Comparison of ENCODE assay signal across 8 cellular contexts in the genomic region with DNA sequence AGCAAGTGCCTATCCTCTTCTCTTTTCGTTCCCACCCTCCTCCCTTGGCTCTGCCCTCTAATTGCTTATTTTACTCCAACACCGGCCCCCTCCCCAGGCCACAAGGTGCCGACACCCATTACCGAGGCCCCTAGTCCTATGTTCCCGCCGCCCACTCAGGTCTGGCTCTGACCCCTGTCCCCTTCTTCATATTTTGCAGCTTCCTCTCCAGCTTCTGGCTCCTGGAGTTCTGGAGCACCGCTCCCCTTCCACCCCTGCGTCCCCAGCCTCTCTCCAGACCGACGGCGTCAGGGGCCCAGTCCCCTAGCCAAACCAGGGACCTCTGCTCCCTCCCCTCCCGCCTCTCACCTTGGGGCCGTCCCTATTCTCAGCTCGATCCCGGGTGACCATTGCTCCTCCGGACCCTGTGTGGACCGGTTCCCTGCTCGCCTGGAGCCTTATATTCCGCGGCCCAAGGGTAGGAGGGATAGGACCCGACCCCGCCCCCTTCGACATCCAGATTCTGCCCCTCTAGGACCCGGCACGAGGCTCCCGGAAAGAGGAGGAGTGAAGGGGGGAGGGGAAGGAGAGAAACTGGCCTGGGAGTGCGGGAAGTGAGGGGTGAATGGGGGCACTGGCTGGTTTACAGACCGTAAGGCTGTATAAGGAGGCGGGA. TPM values are rescaled to one million over a fixed set of nuclear protein-coding genes. Genes with fewer than 3 reads are reported as not detected.
DNase-seq lines count a peak whose midpoint lies in the region; ATAC-seq and TF ChIP-seq lines count a peak whose summit lies in the region.

A gene (minus strand): TSS at position 412 of the 655 bp plus-strand sequence. CDS start 22 bp downstream, at position 390.

- peaks cover 73% of the 10 kb centered on the region for H3K27me3 Mint-ChIP-seq in CD4-positive, CD25-positive, alpha-beta regulatory T cell
- H3K27me3 Mint-ChIP-seq in activated naive CD8-positive, alpha-beta T cell treated with anti-CD3 and anti-CD28 coated beads, Interleukin-2, amount 50 U/mL, for 24 hours: peaks cover 51% of the 10 kb centered on the region

- no peaks in the 10 kb centered on the region for H3K9me3 ChIP-seq in CD4-positive, CD25-positive, alpha-beta regulatory T cell (ENCODE audit: control insufficient read depth in 2 of 2, low read length in 2 of 2)
- no peaks in the 10 kb centered on the region for H3K9me3 ChIP-seq in lower lobe of right lung

- peak within 1 kb of the TSS; percentile 75 for H3K4me3 ChIP-seq in CD4-positive, CD25-positive, alpha-beta regulatory T cell (ENCODE audit: low read depth, low read length)
- H3K4me3 ChIP-seq in lower lobe of right lung: peak within 1 kb of the TSS; percentile 74

- H3K27ac ChIP-seq in CD4-positive, CD25-positive, alpha-beta regulatory T cell (ENCODE audit: insufficient read depth, low read length, poor library complexity, severe bottlenecking): no peak within 1 kb of the TSS
- H3K27ac ChIP-seq in lower lobe of right lung: no peak within 1 kb of the TSS

- no peak for TF ChIP-seq CTCF in lower lobe of right lung (IDR thresholded peaks at IDR 0.05)
- TF ChIP-seq CTCF in GM20000 (IDR thresholded peaks at IDR 0.05; ENCODE audit: extremely low read depth, missing control alignments): no peak

- peaks cover 75% of the 10 kb centered on the region for H3K4me1 ChIP-seq in CD4-positive, CD25-positive, alpha-beta regulatory T cell (ENCODE audit: control insufficient read depth, insufficient read depth, low read length, poor library complexity, severe bottlenecking)
- H3K4me1 ChIP-seq in lower lobe of right lung: peaks cover 76% of the 10 kb centered on the region

- intact Hi-C loops in lower lobe of right lung (cut with DNase I): no loop called here

- no peak for ATAC-seq in CD4-positive, CD25-positive, alpha-beta regulatory T cell (ENCODE audit: low read depth in 2 of 2)
- no peak for ATAC-seq in activated naive CD8-positive, alpha-beta T cell treated with anti-CD3 and anti-CD28 coated beads, Interleukin-2, amount 50 U/mL, for 24 hours
- no peak for ATAC-seq in lower lobe of right lung

- peaks cover 0 to 21% (median 0%) of the 10 kb centered on the region in 7 donors for H3K9me3 Mint-ChIP-seq in CD4-positive, CD25-positive, alpha-beta regulatory T cell
- H3K9me3 Mint-ChIP-seq in activated naive CD8-positive, alpha-beta T cell treated with anti-CD3 and anti-CD28 coated beads, Interleukin-2, amount 50 U/mL, for 24 hours: peaks cover 3% of the 10 kb centered on the region

- H3K36me3 ChIP-seq in CD4-positive, CD25-positive, alpha-beta regulatory T cell (ENCODE audit: control insufficient read depth, insufficient read depth, low read length): no peaks in the 10 kb centered on the region
- no peaks in the 10 kb centered on the region for H3K36me3 ChIP-seq in lower lobe of right lung

- H3K27me3 ChIP-seq in CD4-positive, CD25-positive, alpha-beta regulatory T cell (ENCODE audit: control insufficient read depth, insufficient read depth, low read length): peaks cover 7% of the 10 kb centered on the region
- H3K27me3 ChIP-seq in lower lobe of right lung (ENCODE audit: low read depth): peaks cover 52% of the 10 kb centered on the region

- peak within 1 kb of the TSS; percentile 89 to 98 (median 93) for H3K4me3 Mint-ChIP-seq in CD4-positive, CD25-positive, alpha-beta regulatory T cell
- peak within 1 kb of the TSS; percentile 93 for H3K4me3 Mint-ChIP-seq in activated naive CD8-positive, alpha-beta T cell treated with anti-CD3 and anti-CD28 coated beads, Interleukin-2, amount 50 U/mL, for 24 hours

- no peak for DNase-seq in CD4-positive, CD25-positive, alpha-beta regulatory T cell
- DNase-seq in HK-2 (ENCODE audit: unreplicated experiment) (peak; percentile 31), lower lobe of right lung (no peak), NCI-H2196 treated with DMSO at 0.1 percent for 48 hours (lab: John Stamatoyannopoulos, UW; ENCODE audit: unreplicated experiment) (no peak), GM03348 (ENCODE audit: low spot score) (no peak), GM20000 (ENCODE audit: low spot score) (no peak), NCI-H1092 (lab: John Stamatoyannopoulos, UW) (no peak)
- DNase-seq in activated naive CD8-positive, alpha-beta T cell treated with anti-CD3 and anti-CD28 coated beads, Interleukin-2, amount 50 U/mL, for 24 hours: no peak

- H3K27ac Mint-ChIP-seq in CD4-positive, CD25-positive, alpha-beta regulatory T cell: peak within 1 kb of the TSS; percentile 91 to 99 (median 93)
- H3K27ac Mint-ChIP-seq in activated naive CD8-positive, alpha-beta T cell treated with anti-CD3 and anti-CD28 coated beads, Interleukin-2, amount 50 U/mL, for 24 hours: peak within 1 kb of the TSS; percentile 78

- peaks cover 6% of the 10 kb centered on the region for H3K36me3 Mint-ChIP-seq in CD4-positive, CD25-positive, alpha-beta regulatory T cell
- H3K36me3 Mint-ChIP-seq in activated naive CD8-positive, alpha-beta T cell treated with anti-CD3 and anti-CD28 coated beads, Interleukin-2, amount 50 U/mL, for 24 hours (ENCODE audit: low read depth): peaks cover 16% of the 10 kb centered on the region

- peaks cover 34 to 75% (median 57%) of the 10 kb centered on the region in 4 donors for H3K4me1 Mint-ChIP-seq in CD4-positive, CD25-positive, alpha-beta regulatory T cell
- peaks cover 70% of the 10 kb centered on the region for H3K4me1 Mint-ChIP-seq in activated naive CD8-positive, alpha-beta T cell treated with anti-CD3 and anti-CD28 coated beads, Interleukin-2, amount 50 U/mL, for 24 hours

RNA-seq across cellular contexts. Expression of the gene that starts here (rescaled TPM):
- total RNA-seq in CD4-positive, CD25-positive, alpha-beta regulatory T cell: not detected
- polyA plus RNA-seq in CD4-positive, CD25-positive, alpha-beta regulatory T cell: not detected
- 0.21 TPM for total RNA-seq in lower lobe of right lung
